ENCODE assay signal across 1 cellular context in the genomic region with DNA sequence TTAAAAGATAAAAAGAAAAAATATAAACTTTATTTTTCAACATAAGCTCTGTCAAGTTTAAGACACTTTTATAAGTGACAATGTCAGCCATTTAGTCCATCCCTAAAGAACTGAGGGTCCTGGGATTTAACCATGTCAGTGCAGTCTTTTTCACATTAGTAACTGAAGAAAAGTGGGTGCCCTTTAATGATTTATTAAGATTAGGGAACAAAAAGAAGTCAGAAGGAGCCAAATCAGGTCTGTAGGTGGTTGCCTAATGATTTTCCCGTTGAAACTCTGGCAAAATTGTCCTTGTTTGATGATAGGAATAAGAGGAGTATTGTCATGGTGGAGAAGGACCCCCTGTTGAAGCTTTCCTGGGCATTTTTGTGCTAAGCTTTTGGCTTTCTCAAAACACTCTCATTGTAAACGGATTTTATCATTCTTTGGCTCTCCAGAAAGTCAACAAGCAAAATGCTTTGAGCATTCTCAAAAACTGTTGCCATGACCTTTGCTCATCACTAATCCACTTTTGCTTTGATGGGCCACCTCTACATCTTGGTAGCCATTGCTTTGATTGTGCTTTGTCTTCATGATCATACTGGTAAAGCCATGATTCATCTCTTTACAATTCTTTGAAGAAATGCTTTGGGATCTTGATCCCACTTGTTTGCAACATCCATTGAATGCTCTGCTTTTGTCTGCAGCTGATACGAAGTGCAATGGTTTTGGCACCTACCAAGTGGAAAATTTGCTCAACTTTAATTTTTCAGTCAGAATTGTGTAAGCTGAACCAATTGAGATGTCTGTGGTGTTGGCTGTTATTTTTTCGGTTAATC.
TF ChIP-seq lines count a peak whose summit lies in the region.

No MANE protein-coding gene starts in this region.

TF ChIP-seq in HepG2, 621 proteins besides CTCF, POLR2A, EP300 and RAD21 (continued from another document and continues in another):
- TF ChIP-seq, protein P1, sequence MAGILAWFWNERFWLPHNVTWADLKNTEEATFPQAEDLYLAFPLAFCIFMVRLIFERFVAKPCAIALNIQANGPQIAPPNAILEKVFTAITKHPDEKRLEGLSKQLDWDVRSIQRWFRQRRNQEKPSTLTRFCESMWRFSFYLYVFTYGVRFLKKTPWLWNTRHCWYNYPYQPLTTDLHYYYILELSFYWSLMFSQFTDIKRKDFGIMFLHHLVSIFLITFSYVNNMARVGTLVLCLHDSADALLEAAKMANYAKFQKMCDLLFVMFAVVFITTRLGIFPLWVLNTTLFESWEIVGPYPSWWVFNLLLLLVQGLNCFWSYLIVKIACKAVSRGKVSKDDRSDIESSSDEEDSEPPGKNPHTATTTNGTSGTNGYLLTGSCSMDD (CRISPR knock-in tag; IDR thresholded peaks at IDR 0.05) = no peak
- TF ChIP-seq ATM (IDR thresholded peaks at IDR 0.05; ENCODE audit: borderline replicate concordance) (no peak), CBFB (CRISPR knock-in tag; IDR thresholded peaks at IDR 0.05) (peak; percentile 64), SMAD3 (CRISPR knock-in tag; IDR thresholded peaks at IDR 0.05) (peak; percentile 71; the same call in 1 of the 2 replicates), MBD4 (IDR thresholded peaks at IDR 0.05; ENCODE audit: borderline replicate concordance, low read length) (peak; percentile 96), MXI1 (IDR thresholded peaks at IDR 0.05; ENCODE audit: borderline replicate concordance, low read depth, low read length) (no peak), GATA4 (IDR thresholded peaks at IDR 0.05; ENCODE audit: borderline replicate concordance, low read depth) (peak; percentile 98), RBM22 (optimal IDR thresholded peaks at IDR 0.05; ENCODE audit: low read length) (no peak), ATF7-NPFF (CRISPR knock-in tag; IDR thresholded peaks at IDR 0.05; ENCODE audit: low read depth) (peak; percentile 76), NPAS2 (CRISPR knock-in tag; IDR thresholded peaks at IDR 0.05; ENCODE audit: borderline replicate concordance) (no peak), ZNF513 (CRISPR knock-in tag; conservative IDR thresholded peaks at IDR 0.05) (no peak), ZFP36L1 (CRISPR knock-in tag; IDR thresholded peaks at IDR 0.05) (peak; percentile 31; the same call in 1 of the 2 replicates), ZNF747 (CRISPR knock-in tag; IDR thresholded peaks at IDR 0.05; ENCODE audit: borderline replicate concordance) (no peak), ZNF570 (CRISPR knock-in tag; IDR thresholded peaks at IDR 0.05; ENCODE audit: borderline replicate concordance) (no peak), REPIN1 (CRISPR knock-in tag; IDR thresholded peaks at IDR 0.05; ENCODE audit: borderline replicate concordance, low read depth) (0 out of 2 replicates have a peak, but pooled peaks have one; percentile 19), ZBTB7A (CRISPR knock-in tag; IDR thresholded peaks at IDR 0.05) (no peak), DRAP1 (CRISPR knock-in tag; IDR thresholded peaks at IDR 0.05) (peak; percentile 61), TIGD3 (CRISPR knock-in tag; IDR thresholded peaks at IDR 0.05; ENCODE audit: borderline replicate concordance) (no peak), HOXD1 (CRISPR knock-in tag; IDR thresholded peaks at IDR 0.05) (peak; percentile 95), NFYC (CRISPR knock-in tag; IDR thresholded peaks at IDR 0.05) (peak; percentile 10; the same call in 1 of the 2 replicates), RXRB (CRISPR knock-in tag; IDR thresholded peaks at IDR 0.05; ENCODE audit: borderline replicate concordance) (peak; percentile 90), PHB2 (IDR thresholded peaks at IDR 0.05; ENCODE audit: partially characterized antibody) (no peak), ZNF589 (CRISPR knock-in tag; conservative IDR thresholded peaks at IDR 0.05) (no peak), IKZF4 (CRISPR knock-in tag; IDR thresholded peaks at IDR 0.05; ENCODE audit: borderline replicate concordance, low read depth, not compliant biosample characterization) (no peak), ZNF44 (CRISPR knock-in tag; IDR thresholded peaks at IDR 0.05) (0 out of 2 replicates have a peak, but pooled peaks have one; percentile 45), ZNF350 (CRISPR knock-in tag; IDR thresholded peaks at IDR 0.05; ENCODE audit: borderline replicate concordance, low read depth) (no peak), ZNF451 (CRISPR knock-in tag; IDR thresholded peaks at IDR 0.05) (no peak), ZEB1 (IDR thresholded peaks at IDR 0.05; ENCODE audit: insufficient replicate concordance, low read depth) (peak; percentile 63)
- TF ChIP-seq, protein P2, sequence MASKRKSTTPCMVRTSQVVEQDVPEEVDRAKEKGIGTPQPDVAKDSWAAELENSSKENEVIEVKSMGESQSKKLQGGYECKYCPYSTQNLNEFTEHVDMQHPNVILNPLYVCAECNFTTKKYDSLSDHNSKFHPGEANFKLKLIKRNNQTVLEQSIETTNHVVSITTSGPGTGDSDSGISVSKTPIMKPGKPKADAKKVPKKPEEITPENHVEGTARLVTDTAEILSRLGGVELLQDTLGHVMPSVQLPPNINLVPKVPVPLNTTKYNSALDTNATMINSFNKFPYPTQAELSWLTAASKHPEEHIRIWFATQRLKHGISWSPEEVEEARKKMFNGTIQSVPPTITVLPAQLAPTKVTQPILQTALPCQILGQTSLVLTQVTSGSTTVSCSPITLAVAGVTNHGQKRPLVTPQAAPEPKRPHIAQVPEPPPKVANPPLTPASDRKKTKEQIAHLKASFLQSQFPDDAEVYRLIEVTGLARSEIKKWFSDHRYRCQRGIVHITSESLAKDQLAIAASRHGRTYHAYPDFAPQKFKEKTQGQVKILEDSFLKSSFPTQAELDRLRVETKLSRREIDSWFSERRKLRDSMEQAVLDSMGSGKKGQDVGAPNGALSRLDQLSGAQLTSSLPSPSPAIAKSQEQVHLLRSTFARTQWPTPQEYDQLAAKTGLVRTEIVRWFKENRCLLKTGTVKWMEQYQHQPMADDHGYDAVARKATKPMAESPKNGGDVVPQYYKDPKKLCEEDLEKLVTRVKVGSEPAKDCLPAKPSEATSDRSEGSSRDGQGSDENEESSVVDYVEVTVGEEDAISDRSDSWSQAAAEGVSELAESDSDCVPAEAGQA (IDR thresholded peaks at IDR 0.05; ENCODE audit: low read depth) = peak; percentile 55; the same call in 1 of the 2 replicates
- TF ChIP-seq, protein P2 (CRISPR knock-in tag; IDR thresholded peaks at IDR 0.05; ENCODE audit: borderline replicate concordance) = no peak; the same call in 1 of the 2 replicates
- TF ChIP-seq, protein P3, sequence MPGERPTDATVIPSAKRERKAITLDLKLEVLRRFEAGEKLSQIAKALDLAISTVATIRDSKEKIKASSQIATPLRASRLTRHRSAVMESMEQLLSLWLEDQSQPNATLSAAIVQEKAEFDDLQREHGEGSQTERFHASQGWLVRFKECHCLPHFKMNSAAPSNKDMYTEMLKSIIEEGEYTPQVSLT (CRISPR knock-in tag; IDR thresholded peaks at IDR 0.05; ENCODE audit: borderline replicate concordance, low read depth) = no peak
- TF ChIP-seq, protein P4, sequence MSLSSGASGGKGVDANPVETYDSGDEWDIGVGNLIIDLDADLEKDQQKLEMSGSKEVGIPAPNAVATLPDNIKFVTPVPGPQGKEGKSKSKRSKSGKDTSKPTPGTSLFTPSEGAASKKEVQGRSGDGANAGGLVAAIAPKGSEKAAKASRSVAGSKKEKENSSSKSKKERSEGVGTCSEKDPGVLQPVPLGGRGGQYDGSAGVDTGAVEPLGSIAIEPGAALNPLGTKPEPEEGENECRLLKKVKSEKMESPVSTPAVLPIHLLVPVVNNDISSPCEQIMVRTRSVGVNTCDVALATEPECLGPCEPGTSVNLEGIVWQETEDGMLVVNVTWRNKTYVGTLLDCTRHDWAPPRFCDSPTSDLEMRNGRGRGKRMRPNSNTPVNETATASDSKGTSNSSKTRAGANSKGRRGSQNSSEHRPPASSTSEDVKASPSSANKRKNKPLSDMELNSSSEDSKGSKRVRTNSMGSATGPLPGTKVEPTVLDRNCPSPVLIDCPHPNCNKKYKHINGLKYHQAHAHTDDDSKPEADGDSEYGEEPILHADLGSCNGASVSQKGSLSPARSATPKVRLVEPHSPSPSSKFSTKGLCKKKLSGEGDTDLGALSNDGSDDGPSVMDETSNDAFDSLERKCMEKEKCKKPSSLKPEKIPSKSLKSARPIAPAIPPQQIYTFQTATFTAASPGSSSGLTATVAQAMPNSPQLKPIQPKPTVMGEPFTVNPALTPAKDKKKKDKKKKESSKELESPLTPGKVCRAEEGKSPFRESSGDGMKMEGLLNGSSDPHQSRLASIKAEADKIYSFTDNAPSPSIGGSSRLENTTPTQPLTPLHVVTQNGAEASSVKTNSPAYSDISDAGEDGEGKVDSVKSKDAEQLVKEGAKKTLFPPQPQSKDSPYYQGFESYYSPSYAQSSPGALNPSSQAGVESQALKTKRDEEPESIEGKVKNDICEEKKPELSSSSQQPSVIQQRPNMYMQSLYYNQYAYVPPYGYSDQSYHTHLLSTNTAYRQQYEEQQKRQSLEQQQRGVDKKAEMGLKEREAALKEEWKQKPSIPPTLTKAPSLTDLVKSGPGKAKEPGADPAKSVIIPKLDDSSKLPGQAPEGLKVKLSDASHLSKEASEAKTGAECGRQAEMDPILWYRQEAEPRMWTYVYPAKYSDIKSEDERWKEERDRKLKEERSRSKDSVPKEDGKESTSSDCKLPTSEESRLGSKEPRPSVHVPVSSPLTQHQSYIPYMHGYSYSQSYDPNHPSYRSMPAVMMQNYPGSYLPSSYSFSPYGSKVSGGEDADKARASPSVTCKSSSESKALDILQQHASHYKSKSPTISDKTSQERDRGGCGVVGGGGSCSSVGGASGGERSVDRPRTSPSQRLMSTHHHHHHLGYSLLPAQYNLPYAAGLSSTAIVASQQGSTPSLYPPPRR (CRISPR knock-in tag; IDR thresholded peaks at IDR 0.05; ENCODE audit: borderline replicate concordance) = peak; percentile 84; the same call in 1 of the 2 replicates
- TF ChIP-seq, protein P5, sequence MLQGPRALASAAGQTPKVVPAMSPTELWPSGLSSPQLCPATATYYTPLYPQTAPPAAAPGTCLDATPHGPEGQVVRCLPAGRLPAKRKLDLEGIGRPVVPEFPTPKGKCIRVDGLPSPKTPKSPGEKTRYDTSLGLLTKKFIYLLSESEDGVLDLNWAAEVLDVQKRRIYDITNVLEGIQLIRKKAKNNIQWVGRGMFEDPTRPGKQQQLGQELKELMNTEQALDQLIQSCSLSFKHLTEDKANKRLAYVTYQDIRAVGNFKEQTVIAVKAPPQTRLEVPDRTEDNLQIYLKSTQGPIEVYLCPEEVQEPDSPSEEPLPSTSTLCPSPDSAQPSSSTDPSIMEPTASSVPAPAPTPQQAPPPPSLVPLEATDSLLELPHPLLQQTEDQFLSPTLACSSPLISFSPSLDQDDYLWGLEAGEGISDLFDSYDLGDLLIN (CRISPR knock-in tag; IDR thresholded peaks at IDR 0.05; ENCODE audit: borderline replicate concordance) = no peak
- TF ChIP-seq, protein P6, sequence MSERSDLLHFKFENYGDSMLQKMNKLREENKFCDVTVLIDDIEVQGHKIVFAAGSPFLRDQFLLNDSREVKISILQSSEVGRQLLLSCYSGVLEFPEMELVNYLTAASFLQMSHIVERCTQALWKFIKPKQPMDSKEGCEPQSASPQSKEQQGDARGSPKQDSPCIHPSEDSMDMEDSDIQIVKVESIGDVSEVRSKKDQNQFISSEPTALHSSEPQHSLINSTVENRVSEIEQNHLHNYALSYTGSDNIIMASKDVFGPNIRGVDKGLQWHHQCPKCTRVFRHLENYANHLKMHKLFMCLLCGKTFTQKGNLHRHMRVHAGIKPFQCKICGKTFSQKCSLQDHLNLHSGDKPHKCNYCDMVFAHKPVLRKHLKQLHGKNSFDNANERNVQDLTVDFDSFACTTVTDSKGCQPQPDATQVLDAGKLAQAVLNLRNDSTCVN (CRISPR knock-in tag; IDR thresholded peaks at IDR 0.05; ENCODE audit: borderline replicate concordance) = peak; percentile 76; the same call in 1 of the 2 replicates
- TF ChIP-seq, protein P7, sequence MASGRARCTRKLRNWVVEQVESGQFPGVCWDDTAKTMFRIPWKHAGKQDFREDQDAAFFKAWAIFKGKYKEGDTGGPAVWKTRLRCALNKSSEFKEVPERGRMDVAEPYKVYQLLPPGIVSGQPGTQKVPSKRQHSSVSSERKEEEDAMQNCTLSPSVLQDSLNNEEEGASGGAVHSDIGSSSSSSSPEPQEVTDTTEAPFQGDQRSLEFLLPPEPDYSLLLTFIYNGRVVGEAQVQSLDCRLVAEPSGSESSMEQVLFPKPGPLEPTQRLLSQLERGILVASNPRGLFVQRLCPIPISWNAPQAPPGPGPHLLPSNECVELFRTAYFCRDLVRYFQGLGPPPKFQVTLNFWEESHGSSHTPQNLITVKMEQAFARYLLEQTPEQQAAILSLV (CRISPR knock-in tag; IDR thresholded peaks at IDR 0.05; ENCODE audit: borderline replicate concordance) = no peak
